Comparison of ENCODE assay signal across 27 cellular contexts in genomic region chr14:33968722-33969121, GRCh38. TPM values are rescaled to one million over a fixed set of nuclear protein-coding genes. Genes with fewer than 3 reads are reported as not detected.
A peak's percentile ranks its signal among the peaks of the same experiment; 100 is the strongest.
DNase-seq lines count a peak whose midpoint lies in the region; ATAC-seq, FAIRE-seq and TF ChIP-seq lines count a peak whose summit lies in the region.
"Had no signal": no experiment of that assay in that cellular context is flagged by ENCODE, and none has a peak within 500 bp of the region (broad histone marks: within the 10 kb centered on the region; RNA-seq: fewer than 3 reads in every experiment).

No MANE protein-coding gene starts in this region.

- H3K27ac Mint-ChIP-seq in GM23338 (no peak overlapping the region), mesothelial cell of epicardium (peak overlapping the region; percentile 43), neural crest cell (ENCODE audit: unreplicated experiment) (peak overlapping the region; percentile 44)
- H3K27ac Mint-ChIP-seq: CD4-positive, alpha-beta T cell; CD8-positive, alpha-beta memory T cell; H9 had no signal

- no peak for TF ChIP-seq RAD21 in K562 (CRISPR knock-in tag; conservative IDR thresholded peaks at IDR 0.05 in 1 of 2, IDR thresholded peaks at IDR 0.05 in 1 of 2)

- POLR2A ChIA-PET in K562 (lab: Yijun Ruan, JAX), result interaction anchor here (1.1 kb wide), 1 partner anchor 10 kb away, joined by 4 read pairs; no protein-coding TSS in a partner anchor

- intact Hi-C loops in K562 (cut with micrococcal nuclease), result no loop called here

- H3K9me3 ChIP-seq in K562 (replicated peaks; ENCODE audit: control insufficient read depth, insufficient read depth, low read depth, low read length), result no peaks in the 10 kb centered on the region
- H3K9me3 ChIP-seq: BE2C had no signal

- H3F3A ChIP-seq in GM23338 (replicated peaks; ENCODE audit: low read depth), result no peaks in the 10 kb centered on the region

- H3K36me3 ChIP-seq in GM23338 (ENCODE audit: insufficient read depth), result no peaks in the 10 kb centered on the region
- H3K36me3 ChIP-seq in K562 (ENCODE audit: control insufficient read depth, insufficient read depth, low read length), result no peaks in the 10 kb centered on the region
- H3K36me3 ChIP-seq: BE2C; BLaER1 treated with 17β-estradiol and CSF1 and Interleukin-3, amounts not matched to agents 10 nM and 100 nM had no signal

- H3K9me2 ChIP-seq in GM23338 (ENCODE audit: insufficient read depth), result 0 out of 2 replicates have a peak, but pooled peaks cover 3% of the 10 kb centered on the region

- H3K27ac ChIP-seq in GM23338 (ENCODE audit: low read depth) (no peak overlapping the region), K562 (ENCODE audit: extremely low read depth, low read depth, low read length) (0 out of 3 replicates have a peak overlapping the region, but pooled peaks have one; percentile 30)
- H3K27ac ChIP-seq: A549; BLaER1 treated with 17β-estradiol and CSF1 and Interleukin-3, amounts not matched to agents 10 nM and 100 nM; GM23248 had no signal

- H3K9ac ChIP-seq in K562 (ENCODE audit: insufficient read depth in 1 of 2, low read depth in 2 of 2, low read length in 2 of 2), result no peak overlapping the region
- H3K9ac ChIP-seq: BLaER1 treated with 17β-estradiol and CSF1 and Interleukin-3, amounts not matched to agents 10 nM and 100 nM; GM23248 had no signal

- WGBS in K562 (ENCODE audit: insufficient coverage, low coverage, missing lambda C conversion rate), result 0% methylated on average over 1 of the region's 1 CpG

- H3K4me1 ChIP-seq in GM23338 (ENCODE audit: insufficient read depth), result peaks cover 22% of the 10 kb centered on the region
- H3K4me1 ChIP-seq in K562 (replicated peaks in 1 of 2; ENCODE audit: control insufficient read depth in 2 of 2, insufficient read depth in 2 of 2, low read length in 2 of 2), result peaks cover 8 to 38% of the 10 kb centered on the region in 2 experiments; a peak in 4 of 5 replicates
- H3K4me1 ChIP-seq: A549 had no signal

- TF ChIP-seq CTCF in GM23338 (conservative IDR thresholded peaks at IDR 0.05; ENCODE audit: low read depth in 2 of 2) (no peak), K562 (IDR thresholded peaks at IDR 0.05 in 2 of 3, conservative IDR thresholded peaks at IDR 0.05 in 1 of 3; ENCODE audit: insufficient read depth in 2 of 3, low read depth in 1 of 3, low read length in 3 of 3) (no peak), mesothelial cell of epicardium (IDR thresholded peaks at IDR 0.05; ENCODE audit: unreplicated experiment) (no peak), neural crest cell (conservative IDR thresholded peaks at IDR 0.05) (no peak)

- H3K36me3 Mint-ChIP-seq in GM23338 (ENCODE audit: low read depth), result no peaks in the 10 kb centered on the region
- H3K36me3 Mint-ChIP-seq in mesothelial cell of epicardium, result peaks cover 9% of the 10 kb centered on the region
- peaks cover 3% of the 10 kb centered on the region for H3K36me3 Mint-ChIP-seq in neural crest cell (ENCODE audit: low read depth)
- H3K36me3 Mint-ChIP-seq: CD14-positive monocyte; CD8-positive, alpha-beta memory T cell had no signal

- BruUV-seq in K562 (replicated peaks; lab: Mats Ljungman, UMichigan), result no TSS peak

- H3K27me3 ChIP-seq in GM23338 (ENCODE audit: insufficient read depth) (no peaks in the 10 kb centered on the region), K562 (ENCODE audit: control insufficient read depth in 2 of 2, insufficient read depth in 2 of 2, low read length in 2 of 2) (no peaks in the 10 kb centered on the region)
- H3K27me3 ChIP-seq: BE2C; BLaER1 treated with 17β-estradiol and CSF1 and Interleukin-3, amounts not matched to agents 10 nM and 100 nM had no signal

- peaks cover 8% of the 10 kb centered on the region for H3K27me3 Mint-ChIP-seq in GM23338 (ENCODE audit: insufficient read depth, low read depth, poor library complexity)
- no peaks in the 10 kb centered on the region for H3K27me3 Mint-ChIP-seq in mesothelial cell of epicardium (ENCODE audit: low read depth)
- H3K27me3 Mint-ChIP-seq in neural crest cell (ENCODE audit: low read depth), result no peaks in the 10 kb centered on the region
- H3K27me3 Mint-ChIP-seq: CD4-positive, alpha-beta T cell had no signal

- FAIRE-seq in K562 (lab: Jason Lieb, UNC), result peak; percentile 65
- FAIRE-seq: A549, D721Med, GM12892, GM19239 had no signal

- H3K9me3 Mint-ChIP-seq in GM23338, result peaks cover 21% of the 10 kb centered on the region
- peaks cover 16% of the 10 kb centered on the region for H3K9me3 Mint-ChIP-seq in mesothelial cell of epicardium
- peaks cover 15% of the 10 kb centered on the region for H3K9me3 Mint-ChIP-seq in neural crest cell

- H3K79me2 ChIP-seq in GM23338 (replicated peaks; ENCODE audit: insufficient read depth), result no peaks in the 10 kb centered on the region
- H3K79me2 ChIP-seq in K562 (ENCODE audit: control insufficient read depth, insufficient read depth, low read length), result no peaks in the 10 kb centered on the region

- H2AFZ ChIP-seq in GM23338 (peak overlapping the region; percentile 69), K562 (ENCODE audit: low read depth, low read length) (peak overlapping the region; percentile 53)
- H2AFZ ChIP-seq: GM23248 had no signal

- no peak overlapping the region for H3K4me3 ChIP-seq in GM23338
- no peak overlapping the region for H3K4me3 ChIP-seq in K562
- H3K4me3 ChIP-seq: A549; BLaER1 treated with 17β-estradiol and CSF1 and Interleukin-3, amounts not matched to agents 10 nM and 100 nM; GM23248 had no signal

- H4K20me1 ChIP-seq in GM23338 (replicated peaks; ENCODE audit: insufficient read depth) (no peaks in the 10 kb centered on the region), K562 (replicated peaks; ENCODE audit: control insufficient read depth, insufficient read depth, low read length) (no peaks in the 10 kb centered on the region)
- H4K20me1 ChIP-seq: BLaER1 treated with 17β-estradiol and CSF1 and Interleukin-3, amounts not matched to agents 10 nM and 100 nM had no signal

- H3K9me1 ChIP-seq in K562 (ENCODE audit: control insufficient read depth, insufficient read depth, low read length), result no peaks in the 10 kb centered on the region

- H3K4me2 ChIP-seq in GM23338 (no peak overlapping the region), K562 (ENCODE audit: insufficient read depth, low read length) (no peak overlapping the region)
- H3K4me2 ChIP-seq: A549; BLaER1 treated with 17β-estradiol and CSF1 and Interleukin-3, amounts not matched to agents 10 nM and 100 nM had no signal

- ATAC-seq in GM23338 (no peak), K562 (no peak), esophagus mucosa (no peak), HG03025 (IDR thresholded peaks at IDR 0.05; ENCODE audit: low FRiP score, unreplicated experiment) (no peak), GM18907 (IDR thresholded peaks at IDR 0.05; ENCODE audit: unreplicated experiment) (no peak)
- ATAC-seq: A549, HCT116 had no signal

- peaks cover 25% of the 10 kb centered on the region for H3K4me1 Mint-ChIP-seq in GM23338
- peaks cover 10% of the 10 kb centered on the region for H3K4me1 Mint-ChIP-seq in mesothelial cell of epicardium
- H3K4me1 Mint-ChIP-seq in neural crest cell, result peaks cover 9% of the 10 kb centered on the region
- H3K4me1 Mint-ChIP-seq: CD8-positive, alpha-beta memory T cell had no signal

- DNase-seq in GM23338 (ENCODE audit: low spot score), result no peak
- DNase-seq in K562 (ENCODE audit: extremely low read depth in 1 of 4, low spot score in 3 of 4), result no peak
- DNase-seq in mesothelial cell of epicardium (ENCODE audit: low spot score in 2 of 2, unreplicated experiment in 2 of 2), result no peak
- no peak for DNase-seq in neural crest cell (ENCODE audit: low read depth, low spot score)
- no peak for DNase-seq in NCI-H187 (lab: John Stamatoyannopoulos, UW)
- DNase-seq: 8988T; ACHN; AML-193; BE2C; CD4-positive, alpha-beta T cell; CD8-positive, alpha-beta memory T cell; DMS 273 treated with DMSO at 0.1 percent for 48 hours; DMS79; EL; GDM1; GM23248; H9 had no signal

- no peak for TF ChIP-seq POLR2A in K562 (conservative IDR thresholded peaks at IDR 0.05)

- in situ Hi-C loops in K562 (cut with MboI), result loop anchor here (10.0 kb wide), 1 partner anchor 256 kb away; no protein-coding TSS in a partner anchor

- TF ChIP-seq EP300 in K562 (IDR thresholded peaks at IDR 0.05; ENCODE audit: low read length), result no peak

- CTCF ChIA-PET in K562 (lab: Yijun Ruan, JAX; ENCODE audit: low intra/inter-chr PET ratio), result interaction anchor here (0.6 kb wide), 1 partner anchor 174 kb away, joined by 3 read pairs; no protein-coding TSS in a partner anchor

- no peak overlapping the region for H3K4me3 Mint-ChIP-seq in GM23338
- H3K4me3 Mint-ChIP-seq in mesothelial cell of epicardium, result no peak overlapping the region
- no peak overlapping the region for H3K4me3 Mint-ChIP-seq in neural crest cell
- H3K4me3 Mint-ChIP-seq: CD4-positive, alpha-beta T cell; CD8-positive, alpha-beta memory T cell; H9 had no signal

TF ChIP-seq in K562, 482 proteins besides CTCF, POLR2A, EP300 and RAD21:
- TF ChIP-seq MEIS2 (IDR thresholded peaks at IDR 0.05; ENCODE audit: partially characterized antibody) (peak; percentile 53), CBX8 (IDR thresholded peaks at IDR 0.05; ENCODE audit: borderline replicate concordance, extremely low read depth, low read depth, low read length, poor library complexity, severe bottlenecking) (no peak)

RNA-seq across cellular contexts. Expression of gene EGLN3, which starts 17.8 kb away (rescaled TPM):
- total RNA-seq in GM23338 (2014; rRNA removed; shearing (Covaris generic)), result 42.9 and 44.4 TPM in 2 replicates
- polyA plus RNA-seq in GM23338 (2016; fragmentation: Nextera tagmentation; extraction: Ambion mirVana), result 26.0 and 26.8 TPM in 2 replicates
- total RNA-seq in K562 (2011; cell fraction: chromatin; rRNA removed; ENCODE audit: low replicate concordance), result 57.3 and 84.8 TPM in 2 replicates
- 43.2 and 49.0 TPM in 2 replicates for total RNA-seq in K562 (2011; cell fraction: nucleolus; rRNA removed)
- total RNA-seq in K562 (2011; cell fraction: nucleoplasm; rRNA removed), result 64.0 and 78.9 TPM in 2 replicates
- total RNA-seq in K562 (2014; rRNA removed), result 5.8 and 9.4 TPM in 2 replicates
- 11.0 and 12.7 TPM in 2 replicates for total RNA-seq in K562 (2014; rRNA removed; fragmentation: Illumina TruSeq; extraction: Trizol)
- 3.0 and 3.9 TPM in 2 replicates for total RNA-seq in K562 (2015; rRNA removed; fragmentation: Illumina TruSeq; extraction: Trizol)
- total RNA-seq in K562 (2021), result 11.5 and 13.0 TPM in 2 replicates
- polyA plus RNA-seq in K562 (2011; rRNA removed), result 49.5 and 87.6 TPM in 2 replicates
- polyA plus RNA-seq in K562 (2011; cell fraction: cytosol; rRNA removed), result 23.6 and 30.2 TPM in 2 replicates
- polyA plus RNA-seq in K562 (2011; cell fraction: nucleus; rRNA removed), result 40.3 and 50.5 TPM in 2 replicates
- polyA plus RNA-seq in K562 (2012), result 8.2 and 20.2 TPM in 2 replicates
- 11.4 and 15.0 TPM in 2 replicates for polyA plus RNA-seq in K562 (2014; fragmentation: Illumina TruSeq; extraction: Trizol)
- polyA plus RNA-seq in K562 (2014; fragmentation: Nextera tagmentation; extraction: Ambion mirVana), result 1 to 10 TPM; 2.5 to 3.0 TPM
- polyA plus RNA-seq in K562 (2014; rRNA removed), result 5.3 and 6.7 TPM in 2 replicates
- polyA minus RNA-seq in K562 (2011; rRNA and poly(A)+ RNA removed), result 68.1 and 110 TPM in 2 replicates
- 30.3 and 62.4 TPM in 2 replicates for polyA minus RNA-seq in K562 (2011; cell fraction: cytosol; rRNA and poly(A)+ RNA removed)
- polyA minus RNA-seq in K562 (2011; cell fraction: nucleus; rRNA and poly(A)+ RNA removed), result 57.8 and 58.2 TPM in 2 replicates
- total RNA-seq in mesothelial cell of epicardium, result 8.3 to 10.5 TPM (median 9.6 TPM) in 3 replicates
- total RNA-seq in neural crest cell, result 0.89 and 0.96 TPM in 2 replicates
- 33.8 TPM for total RNA-seq in esophagus mucosa
